Comparison of ENCODE assay signal across 19 cellular contexts in genomic region chr11:117633976-117634755, GRCh38.
"Had no signal": no experiment of that assay in that cellular context is flagged by ENCODE, and none has a peak within 500 bp of the region (broad histone marks: within the 10 kb centered on the region; RNA-seq: fewer than 3 reads in every experiment).

No MANE protein-coding gene starts in this region.

- ATAC-seq: activated CD4-positive, alpha-beta T cell treated with anti-CD3 and anti-CD28 coated beads for 36 hours; body of pancreas; naive thymus-derived CD4-positive, alpha-beta T cell; WTC11 had no signal

- DNase-seq: activated CD4-positive, alpha-beta memory T cell treated with anti-CD3 and anti-CD28 coated beads for 36 hours; activated CD4-positive, alpha-beta T cell treated with anti-CD3 and anti-CD28 coated beads for 36 hours; activated gamma-delta T cell treated with Interleukin-2 at 50 U/mL for 16 hours; activated T-cell treated with anti-CD3 and anti-CD28 coated beads for 4 hours; body of pancreas; erythroblast; foreskin melanocyte; kidney; mesendoderm; naive thymus-derived CD4-positive, alpha-beta T cell; retina; stimulated activated CD4-positive, alpha-beta T cell treated with anti-CD3 and anti-CD28 coated beads, Interleukin-15, amount 100 ng/mL, for 24 hours; stimulated activated CD4-positive, alpha-beta T cell treated with anti-CD3 and anti-CD28 coated beads, Interleukin-2, amount 100 ng/mL, for 48 hours; T-helper 2 cell; upper lobe of left lung had no signal

- H3K27me3 ChIP-seq: body of pancreas, suprapubic skin, upper lobe of left lung had no signal

- H3K4me3 ChIP-seq: body of pancreas, coronary artery, skin epidermis, suprapubic skin, upper lobe of left lung had no signal

- H3K27ac ChIP-seq: body of pancreas, coronary artery, skin epidermis, suprapubic skin, upper lobe of left lung had no signal

- H3K4me1 ChIP-seq: body of pancreas, suprapubic skin, upper lobe of left lung had no signal

- H3K9me3 ChIP-seq: body of pancreas, suprapubic skin, upper lobe of left lung had no signal

- H3K36me3 ChIP-seq: suprapubic skin, upper lobe of left lung had no signal
